In the genomic region with DNA sequence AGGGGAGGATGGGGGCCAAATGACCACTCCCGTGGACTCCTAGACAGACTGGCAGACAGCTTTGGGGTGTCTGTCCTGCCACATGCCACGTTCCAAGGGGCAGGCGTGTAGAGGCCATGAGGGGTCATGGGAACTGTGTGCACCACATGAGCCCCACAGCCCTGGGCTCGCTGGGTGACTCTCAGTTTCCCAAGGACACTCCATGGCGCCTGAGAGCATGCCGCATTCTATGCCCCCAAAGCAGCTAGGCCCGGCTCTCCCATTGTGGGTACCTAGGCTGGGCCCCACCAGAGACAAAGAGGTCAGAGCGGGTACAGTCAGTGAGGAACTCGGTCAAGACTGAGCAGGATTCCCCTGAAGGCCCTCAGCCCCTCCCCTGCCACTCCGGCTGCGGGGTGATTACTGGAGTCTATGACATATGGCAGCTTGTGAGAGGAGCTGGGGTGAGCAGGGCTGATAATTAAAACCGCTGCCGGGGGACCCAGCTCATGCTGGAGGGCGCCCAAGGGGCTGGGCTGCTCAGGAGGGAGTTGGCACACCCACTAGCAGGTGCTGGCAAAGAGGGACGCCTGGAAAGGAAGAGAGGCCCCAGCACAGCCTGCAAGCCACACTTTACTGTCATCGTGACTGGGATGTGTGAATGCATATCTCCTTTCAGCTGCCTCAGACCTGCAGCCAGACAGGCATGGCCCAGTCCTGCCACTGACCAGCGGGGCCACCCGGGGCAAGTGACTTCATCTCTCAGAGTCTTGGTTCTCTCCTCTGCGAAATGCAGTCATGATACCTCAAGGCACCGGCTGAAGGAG, we compare ENCODE assay signal across 23 cellular contexts. TPM values are rescaled to one million over a fixed set of nuclear protein-coding genes. Genes with fewer than 3 reads are reported as not detected.
DNase-seq lines count a peak whose midpoint lies in the region; ATAC-seq, FAIRE-seq and TF ChIP-seq lines count a peak whose summit lies in the region.
"Had no signal": no experiment of that assay in that cellular context is flagged by ENCODE, and none has a peak within 500 bp of the region (broad histone marks: within the 10 kb centered on the region; RNA-seq: fewer than 3 reads in every experiment).

No MANE protein-coding gene starts in this region.

- no peak overlapping the region for H3K4me3 ChIP-seq in NT2/D1 (ENCODE audit: insufficient read length, low read depth)
- H3K4me3 ChIP-seq: gastrocnemius medialis, skin epidermis had no signal

- H3K27ac Mint-ChIP-seq in natural killer cell treated with Interleukin-12 subunit alpha and Interleukin-12 subunit beta and Interleukin-15 and Interleukin-18, amount 100 ng/mL, for 72 hours = no peak overlapping the region
- H3K27ac Mint-ChIP-seq: activated naive CD8-positive, alpha-beta T cell; activated T-helper 1 cell treated with anti-CD3 and anti-CD28 coated beads, Interleukin-12 subunit alpha, Interleukin-12 subunit beta, Interleukin-2, Interleukin-4 antibody, amounts not matched to agents 30 ng/mL and 10 ng/mL and 1 ng/mL, durations not matched to agents 14 hours and 24 hours and 36 hours; progenitor cell of endocrine pancreas; stimulated activated naive CD8-positive, alpha-beta T cell treated with anti-CD3 and anti-CD28 coated beads, Interleukin-15, Interleukin-2, amounts not matched to agents 100 ng/mL and 50 ng/mL, for 24 hours had no signal

- no peak for ATAC-seq in natural killer cell treated with Interleukin-12 subunit alpha and Interleukin-12 subunit beta and Interleukin-15 and Interleukin-18, amount 100 ng/mL, for 72 hours
- ATAC-seq in HG02571 (IDR thresholded peaks at IDR 0.05; ENCODE audit: unreplicated experiment) = no peak
- ATAC-seq: esophagus mucosa had no signal

- no peak overlapping the region for H3K4me3 Mint-ChIP-seq in natural killer cell treated with Interleukin-12 subunit alpha and Interleukin-12 subunit beta and Interleukin-15 and Interleukin-18, amount 100 ng/mL, for 72 hours
- H3K4me3 Mint-ChIP-seq: activated naive CD8-positive, alpha-beta T cell; activated T-helper 1 cell treated with anti-CD3 and anti-CD28 coated beads, Interleukin-12 subunit alpha, Interleukin-12 subunit beta, Interleukin-2, Interleukin-4 antibody, amounts not matched to agents 30 ng/mL and 10 ng/mL and 1 ng/mL, durations not matched to agents 14 hours and 24 hours and 36 hours; CD8-positive, alpha-beta memory T cell; nephron; stimulated activated naive CD8-positive, alpha-beta T cell treated with anti-CD3 and anti-CD28 coated beads, Interleukin-15, Interleukin-2, amounts not matched to agents 100 ng/mL and 50 ng/mL, for 24 hours had no signal

- H3K36me3 ChIP-seq in NT2/D1 (ENCODE audit: insufficient read depth, insufficient read length, low read length) = peaks cover 100% of the 10 kb centered on the region
- H3K36me3 ChIP-seq: gastrocnemius medialis had no signal

- no peak for FAIRE-seq in D721Med (lab: Jason Lieb, UNC)
- FAIRE-seq: keratinocyte had no signal

- H3K9ac ChIP-seq in NT2/D1 (ENCODE audit: insufficient read length, low read depth) = peak overlapping the region; percentile 27

- H3K9me3 Mint-ChIP-seq in natural killer cell treated with Interleukin-12 subunit alpha and Interleukin-12 subunit beta and Interleukin-15 and Interleukin-18, amount 100 ng/mL, for 72 hours = no peaks in the 10 kb centered on the region
- H3K9me3 Mint-ChIP-seq: activated T-helper 1 cell treated with anti-CD3 and anti-CD28 coated beads, Interleukin-12 subunit alpha, Interleukin-12 subunit beta, Interleukin-2, Interleukin-4 antibody, amounts not matched to agents 30 ng/mL and 10 ng/mL and 1 ng/mL, durations not matched to agents 14 hours and 24 hours and 36 hours; CD8-positive, alpha-beta memory T cell; nephron; stimulated activated naive CD8-positive, alpha-beta T cell treated with anti-CD3 and anti-CD28 coated beads, Interleukin-15, Interleukin-2, amounts not matched to agents 100 ng/mL and 50 ng/mL, for 24 hours had no signal

- peak; percentile 2 for TF ChIP-seq CTCF in D721Med (IDR thresholded peaks at IDR 0.05; ENCODE audit: insufficient read depth, missing control alignments)

- no peaks in the 10 kb centered on the region for H3K27me3 Mint-ChIP-seq in natural killer cell treated with Interleukin-12 subunit alpha and Interleukin-12 subunit beta and Interleukin-15 and Interleukin-18, amount 100 ng/mL, for 72 hours
- H3K27me3 Mint-ChIP-seq: activated naive CD8-positive, alpha-beta T cell; CD8-positive, alpha-beta memory T cell; stimulated activated naive CD8-positive, alpha-beta T cell treated with anti-CD3 and anti-CD28 coated beads, Interleukin-15, Interleukin-2, amounts not matched to agents 100 ng/mL and 50 ng/mL, for 24 hours had no signal

- no peaks in the 10 kb centered on the region for H3K9me3 ChIP-seq in NT2/D1 (ENCODE audit: insufficient read depth, low read length)
- H3K9me3 ChIP-seq: gastrocnemius medialis had no signal

- peak; percentile 93 for DNase-seq in D721Med (ENCODE audit: insufficient read length, low spot score)
- peak; percentile 40 for DNase-seq in NCI-H1092 treated with DMSO at 0.1 percent for 48 hours (lab: John Stamatoyannopoulos, UW)
- DNase-seq in NT2/D1 (ENCODE audit: low read depth, low spot score) = no peak
- DNase-seq in myocyte (ENCODE audit: low read depth) = peak; percentile 63
- DNase-seq in natural killer cell treated with Interleukin-12 subunit alpha and Interleukin-12 subunit beta and Interleukin-15 and Interleukin-18, amount 100 ng/mL, for 72 hours (ENCODE audit: low spot score) = no peak
- DNase-seq in NCI-H187 treated with DMSO at 0.1 percent for 48 hours (lab: John Stamatoyannopoulos, UW) = no peak
- DNase-seq: activated CD4-positive, alpha-beta T cell treated with anti-CD3 and anti-CD28 coated beads for 1 hour; CD8-positive, alpha-beta memory T cell; effector CD4-positive, alpha-beta T cell; gastrocnemius medialis; H7; KBM-7; RPMI8226; trophoblast cell had no signal

- peaks cover 11% of the 10 kb centered on the region for H3K36me3 Mint-ChIP-seq in natural killer cell treated with Interleukin-12 subunit alpha and Interleukin-12 subunit beta and Interleukin-15 and Interleukin-18, amount 100 ng/mL, for 72 hours
- H3K36me3 Mint-ChIP-seq: activated naive CD8-positive, alpha-beta T cell had no signal

- H3K4me1 ChIP-seq in NT2/D1 (ENCODE audit: insufficient read depth, insufficient read length) = peaks cover 40% of the 10 kb centered on the region

- peaks cover 26 to 33% of the 10 kb centered on the region in 2 donors for H3K4me1 Mint-ChIP-seq in natural killer cell treated with Interleukin-12 subunit alpha and Interleukin-12 subunit beta and Interleukin-15 and Interleukin-18, amount 100 ng/mL, for 72 hours (ENCODE audit: low read depth in 2 of 2)

- no peaks in the 10 kb centered on the region for H3K27me3 ChIP-seq in NT2/D1 (ENCODE audit: insufficient read depth, insufficient read length)
- H3K27me3 ChIP-seq: gastrocnemius medialis had no signal

RNA-seq across cellular contexts. Expression of gene LRP8, which starts 8.4 kb away (rescaled TPM):
- total RNA-seq in myocyte = 11.4 and 38.0 TPM in 2 replicates
- polyA plus RNA-seq in myocyte (2012) = 11.1 TPM
- 100 to 1,000 TPM in 1 of 2 donors, 10 to 100 TPM in 1; 87.8 to 194 TPM for total RNA-seq in natural killer cell treated with Interleukin-12 subunit alpha and Interleukin-12 subunit beta and Interleukin-15 and Interleukin-18, amount 100 ng/mL, for 72 hours

Comparison
In these comparisons a context has a peak if more than half of its experiments do, and no peak if none do; other contexts are left out.
1. DNase-seq: peak in D721Med (single experiment), NCI-H1092 treated with DMSO at 0.1 percent for 48 hours (single experiment) and myocyte (single experiment); none in NT2/D1 (single experiment), natural killer cell treated with Interleukin-12 subunit alpha and Interleukin-12 subunit beta and Interleukin-15 and Interleukin-18, amount 100 ng/mL, for 72 hours (single experiment) and NCI-H187 treated with DMSO at 0.1 percent for 48 hours (single experiment).